ENCODE assay signal across 2 cellular contexts in the genomic region with DNA sequence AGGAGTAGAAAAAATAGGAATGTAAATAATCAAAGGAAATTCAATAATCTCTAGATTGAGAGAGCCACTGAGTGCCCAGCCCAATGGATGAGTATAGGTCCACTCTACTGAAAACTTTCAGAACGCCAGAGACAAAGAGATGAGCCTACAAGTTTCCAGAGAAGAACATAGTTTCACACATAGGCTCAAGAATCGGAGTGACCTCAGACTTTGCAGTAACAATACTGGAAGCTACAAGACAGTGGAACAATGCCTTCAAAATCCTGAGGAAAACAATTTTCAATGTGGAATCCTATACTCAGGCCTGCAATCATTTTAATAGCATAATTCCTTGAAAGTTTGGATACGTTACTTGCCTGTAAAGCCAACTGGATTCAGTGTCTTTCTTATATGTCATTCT.
TF ChIP-seq lines count a peak whose summit lies in the region.

No MANE protein-coding gene starts in this region.

TF ChIP-seq in WTC11, 78 proteins besides CTCF, POLR2A, EP300 and RAD21:
- TF ChIP-seq JUN (CRISPR knock-in tag; IDR thresholded peaks at IDR 0.05) (no peak), ZNF317 (CRISPR knock-in tag; IDR thresholded peaks at IDR 0.05; ENCODE audit: borderline replicate concordance, low read depth) (0 out of 2 replicates have a peak, but pooled peaks have one; percentile 67), NFYB (CRISPR knock-in tag; conservative IDR thresholded peaks at IDR 0.05; ENCODE audit: low read depth) (no peak), GTF2I (CRISPR knock-in tag; conservative IDR thresholded peaks at IDR 0.05) (no peak), CBFB (CRISPR knock-in tag; IDR thresholded peaks at IDR 0.05; ENCODE audit: low read depth) (no peak), FOXP1 (CRISPR knock-in tag; IDR thresholded peaks at IDR 0.05; ENCODE audit: borderline replicate concordance) (no peak)

TF ChIP-seq in K562, 482 proteins besides CTCF, POLR2A, EP300 and RAD21:
- peak in 1 of 2 experiments; percentile 84; a peak in 1 of 3 replicates for TF ChIP-seq CBX3 (IDR thresholded peaks at IDR 0.05; ENCODE audit: borderline replicate concordance in 1 of 2, low read length in 2 of 2)
- no peak for TF ChIP-seq KLF1 (tag; IDR thresholded peaks at IDR 0.05)
- 0 out of 2 replicates have a peak, but pooled peaks have one; percentile 43 for TF ChIP-seq CBX5 (IDR thresholded peaks at IDR 0.05; ENCODE audit: borderline replicate concordance, low read depth)
TF ChIP-seq in K562: peak in this region for 2.
